Comparison of ENCODE assay signal across 8 cellular contexts in genomic region chr5:137888875-137889759, GRCh38. TPM values are rescaled to one million over a fixed set of nuclear protein-coding genes. Genes with fewer than 3 reads are reported as not detected.
A peak's percentile ranks its signal among the peaks of the same experiment; 100 is the strongest.
DNase-seq lines count a peak whose midpoint lies in the region; ATAC-seq and TF ChIP-seq lines count a peak whose summit lies in the region.

Gene PKD2L2, plus strand, starts transcription at chr5:137889457. Its CDS starts 35 bp downstream, at chr5:137889492.

- peaks cover 2% of the 10 kb centered on the region for H3K36me3 Mint-ChIP-seq in activated CD8-positive, alpha-beta T cell treated with anti-CD3 and anti-CD28 coated beads for 36 hours (ENCODE audit: low read depth)

- no peaks in the 10 kb centered on the region for H3K27me3 ChIP-seq in effector memory CD4-positive, alpha-beta T cell (replicated peaks; ENCODE audit: control insufficient read depth, insufficient read depth, low read length, poor library complexity, severe bottlenecking)
- H3K27me3 ChIP-seq in mesendoderm (ENCODE audit: insufficient read depth, low read length, poor library complexity), result no peaks in the 10 kb centered on the region

- H3K79me2 ChIP-seq in mesendoderm (ENCODE audit: control insufficient read depth, insufficient read depth, low read length), result no peaks in the 10 kb centered on the region

- WGBS in mesendoderm (ENCODE audit: extremely low coverage, insufficient coverage, low lambda C conversion rate), result no CpG with 5 or more reads among the region's 59 CpGs

- H3K56ac ChIP-seq in mesendoderm (ENCODE audit: low read length), result peak within 1 kb of the TSS; percentile 40

- no peak within 1 kb of the TSS for H3K4me2 ChIP-seq in mesendoderm (ENCODE audit: low read length)

- peak within 1 kb of the TSS; percentile 88 for H3K27ac Mint-ChIP-seq in activated CD8-positive, alpha-beta T cell treated with anti-CD3 and anti-CD28 coated beads for 36 hours

- intact Hi-C loops in activated CD8-positive, alpha-beta T cell treated with anti-CD3 and anti-CD28 coated beads for 36 hours (cut with micrococcal nuclease), result no loop called here

- DNase-seq in G401 (ENCODE audit: low spot score) (peak; percentile 86), GOT3 (lab: John Stamatoyannopoulos, UW) (peak; percentile 56), NB4 (ENCODE audit: low read depth) (peak; percentile 94), mesendoderm (peak; percentile 81), NCI-H2171 (lab: John Stamatoyannopoulos, UW) (no peak)
- DNase-seq in activated CD8-positive, alpha-beta T cell treated with anti-CD3 and anti-CD28 coated beads for 36 hours, result peak; percentile 87
- DNase-seq in effector memory CD4-positive, alpha-beta T cell, result peak; percentile 58 to 68 (median 60)
- peak; percentile 69 for DNase-seq in stimulated activated CD8-positive, alpha-beta memory T cell treated with anti-CD3 and anti-CD28 coated beads, Interleukin-12 subunit alpha, Interleukin-12 subunit beta, amount 100 ng/mL, for 4 hours (ENCODE audit: low read depth)

- H3K4me3 ChIP-seq in NB4 (ENCODE audit: low read depth, low read length) (peak within 1 kb of the TSS; percentile 82), mesendoderm (ENCODE audit: low read length) (no peak within 1 kb of the TSS)
- peak within 1 kb of the TSS; percentile 69 for H3K4me3 ChIP-seq in effector memory CD4-positive, alpha-beta T cell (ENCODE audit: insufficient read depth, low read depth, low read length, poor library complexity, severe bottlenecking)

- TF ChIP-seq POLR2A in NB4 (IDR thresholded peaks at IDR 0.05; ENCODE audit: extremely low read depth, insufficient read length), result peak; percentile 96

- H3K36me3 ChIP-seq in effector memory CD4-positive, alpha-beta T cell (ENCODE audit: control insufficient read depth, insufficient read depth, low read length), result no peaks in the 10 kb centered on the region
- no peaks in the 10 kb centered on the region for H3K36me3 ChIP-seq in mesendoderm (ENCODE audit: control insufficient read depth, insufficient read depth, low read length)

- TF ChIP-seq CTCF in NB4 (IDR thresholded peaks at IDR 0.05; ENCODE audit: low read depth, low read length), result no peak
- TF ChIP-seq CTCF in activated CD8-positive, alpha-beta T cell treated with anti-CD3 and anti-CD28 coated beads for 36 hours (IDR thresholded peaks at IDR 0.05), result no peak

- H3K4me3 Mint-ChIP-seq in activated CD8-positive, alpha-beta T cell treated with anti-CD3 and anti-CD28 coated beads for 36 hours, result peak within 1 kb of the TSS; percentile 80

- H3K9me3 Mint-ChIP-seq in activated CD8-positive, alpha-beta T cell treated with anti-CD3 and anti-CD28 coated beads for 36 hours, result no peaks in the 10 kb centered on the region

- POLR2A ChIA-PET in activated CD8-positive, alpha-beta T cell treated with anti-CD3 and anti-CD28 coated beads for 36 hours (lab: Charles Lee), result interaction anchor here (0.7 to 2.0 kb wide), 10 partner anchors 9 to 147 kb away, joined by 3 to 6 read pairs (median 4); partner anchors contain the start of gene FAM13B

- H2BK5ac ChIP-seq in mesendoderm (ENCODE audit: low read length), result no peak within 1 kb of the TSS

- no peak within 1 kb of the TSS for H3K18ac ChIP-seq in mesendoderm (ENCODE audit: low read length)

- peaks cover 10% of the 10 kb centered on the region for H3K4me1 Mint-ChIP-seq in activated CD8-positive, alpha-beta T cell treated with anti-CD3 and anti-CD28 coated beads for 36 hours (ENCODE audit: low read depth)

- H3K27me3 Mint-ChIP-seq in activated CD8-positive, alpha-beta T cell treated with anti-CD3 and anti-CD28 coated beads for 36 hours, result no peaks in the 10 kb centered on the region

- CTCF ChIA-PET in activated CD8-positive, alpha-beta T cell treated with anti-CD3 and anti-CD28 coated beads for 36 hours (lab: Charles Lee), result interaction anchor here (1.0 to 3.2 kb wide), 9 partner anchors 9 to 244 kb away, joined by 3 to 15 read pairs (median 4); no protein-coding TSS in a partner anchor

- no peak within 1 kb of the TSS for H3K23ac ChIP-seq in mesendoderm (ENCODE audit: low read length)

- no peak within 1 kb of the TSS for H4K5ac ChIP-seq in mesendoderm (ENCODE audit: low read length)

- H2AK5ac ChIP-seq in mesendoderm (ENCODE audit: low read length), result no peak within 1 kb of the TSS

- ATAC-seq in activated CD8-positive, alpha-beta T cell treated with anti-CD3 and anti-CD28 coated beads for 36 hours, result peak; percentile 100

- H4K8ac ChIP-seq in mesendoderm (ENCODE audit: low read depth, low read length), result no peak within 1 kb of the TSS

- no peak within 1 kb of the TSS for H3K4ac ChIP-seq in mesendoderm (ENCODE audit: low read depth, low read length)

- peak within 1 kb of the TSS; percentile 67 for H3K27ac ChIP-seq in effector memory CD4-positive, alpha-beta T cell (ENCODE audit: insufficient read depth, low read length, poor library complexity, severe bottlenecking)
- H3K27ac ChIP-seq in mesendoderm (ENCODE audit: low read depth, low read length), result no peak within 1 kb of the TSS

- H3K9me3 ChIP-seq in effector memory CD4-positive, alpha-beta T cell (ENCODE audit: control insufficient read depth, low read length), result no peaks in the 10 kb centered on the region

- in situ Hi-C loops in G401 (cut with HindIII; ENCODE audit: low sequenced_read_pairs), result no loop called here

- no peak within 1 kb of the TSS for H2BK120ac ChIP-seq in mesendoderm (ENCODE audit: low read depth, low read length)

- H3K9ac ChIP-seq in mesendoderm (ENCODE audit: low read length), result peak within 1 kb of the TSS; percentile 22

- peaks cover 5% of the 10 kb centered on the region for H3K4me1 ChIP-seq in effector memory CD4-positive, alpha-beta T cell (ENCODE audit: control insufficient read depth, insufficient read depth, low read length, poor library complexity, severe bottlenecking)
- no peaks in the 10 kb centered on the region for H3K4me1 ChIP-seq in mesendoderm (ENCODE audit: control insufficient read depth, low read depth, low read length)

- H2BK15ac ChIP-seq in mesendoderm (replicated peaks; ENCODE audit: low read depth), result no peak within 1 kb of the TSS

- no peaks in the 10 kb centered on the region for H3K79me1 ChIP-seq in mesendoderm (ENCODE audit: low read length)

RNA-seq across cellular contexts. Expression of gene PKD2L2, which starts in this region (rescaled TPM):
- not detected in 2 replicates for total RNA-seq in G401 (2014; rRNA removed; shearing (Covaris generic))
- total RNA-seq in activated CD8-positive, alpha-beta T cell treated with anti-CD3 and anti-CD28 coated beads for 36 hours, result not detected
- not detected for polyA plus RNA-seq in mesendoderm (2013, experiment 1 of 2)
- not detected for polyA plus RNA-seq in mesendoderm (2013, experiment 2 of 2)

Comparison
In these comparisons a context has a peak if more than half of its experiments do, and no peak if none do; other contexts are left out.
1. Peak in DNase-seq in G401; RNA of the gene not detected or under 1 TPM.
2. Peak in DNase-seq and ATAC-seq in activated CD8-positive, alpha-beta T cell treated with anti-CD3 and anti-CD28 coated beads for 36 hours; RNA of the gene not detected or under 1 TPM.